ENCODE assay signal across 8 cellular contexts in the genomic region with DNA sequence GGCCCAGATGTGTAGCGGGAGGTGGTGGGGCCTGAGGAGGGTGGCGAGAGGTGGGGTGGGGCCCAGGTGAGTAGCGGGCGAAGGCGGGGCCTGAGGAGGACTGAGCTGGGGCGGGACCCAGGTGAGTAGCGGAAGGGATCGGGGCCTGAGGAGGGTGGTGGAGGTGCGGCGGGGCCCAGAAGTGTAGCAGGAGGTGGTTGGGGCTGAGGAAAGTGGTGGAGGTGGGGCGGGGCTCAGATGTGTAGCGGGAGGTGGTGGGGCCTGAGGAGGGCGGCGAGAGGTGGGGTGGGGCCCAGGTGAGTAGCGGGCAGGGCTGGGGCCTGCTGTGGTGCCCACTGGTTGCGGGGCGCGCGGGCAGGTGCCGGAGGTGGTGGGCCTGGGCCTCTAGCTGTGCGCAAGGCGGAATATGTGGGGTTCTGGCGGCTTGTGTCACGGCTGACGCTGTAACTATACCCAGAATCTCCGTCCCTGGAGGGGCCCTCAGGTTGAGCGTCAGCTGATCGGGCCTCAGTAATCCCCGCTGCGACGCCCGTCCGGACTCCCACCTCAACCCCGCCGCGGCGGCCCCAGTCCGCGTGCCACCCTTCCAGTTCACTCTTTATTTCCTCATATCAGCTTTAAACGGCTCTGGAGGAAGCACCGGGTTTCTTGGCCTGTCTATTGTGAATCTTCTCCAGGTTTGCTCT. TPM values are rescaled to one million over a fixed set of nuclear protein-coding genes. Genes with fewer than 3 reads are reported as not detected.
A peak's percentile ranks its signal among the peaks of the same experiment; 100 is the strongest.
DNase-seq lines count a peak whose midpoint lies in the region; ATAC-seq and TF ChIP-seq lines count a peak whose summit lies in the region.

No MANE protein-coding gene starts in this region.

- CTCF ChIA-PET in Panc1 (lab: Charles Lee) = interaction anchor here (0.5 to 1.9 kb wide), 3 partner anchors 150 to 252 kb away, joined by 4 to 6 read pairs (median 5); a partner anchor contains a TSS

- peak in 1 of 2 donors; percentile 29 for TF ChIP-seq POLR2A in uterus (IDR thresholded peaks at IDR 0.05)

- H3K27me3 ChIP-seq in Panc1 (ENCODE audit: control insufficient read depth, insufficient read depth, low read length) (no peaks in the 10 kb centered on the region), mononuclear cell (ENCODE audit: insufficient read depth, low read length) (no peaks in the 10 kb centered on the region), uterus (no peaks in the 10 kb centered on the region)
- H3K27me3 ChIP-seq in effector memory CD4-positive, alpha-beta T cell (replicated peaks; ENCODE audit: control insufficient read depth, insufficient read depth, low read length, poor library complexity, severe bottlenecking) = no peaks in the 10 kb centered on the region

- TF ChIP-seq CTCF in Panc1 (IDR thresholded peaks at IDR 0.05) (no peak), uterus (IDR thresholded peaks at IDR 0.05) (no peak)

- no TSS peak for BruUV-seq in Panc1 (replicated peaks; lab: Mats Ljungman, UMichigan)

- H3K36me3 ChIP-seq in Panc1 (ENCODE audit: control insufficient read depth, insufficient read depth, low read length) (peaks cover 16% of the 10 kb centered on the region), uterus (no peaks in the 10 kb centered on the region)
- peaks cover 16% of the 10 kb centered on the region for H3K36me3 ChIP-seq in effector memory CD4-positive, alpha-beta T cell (ENCODE audit: control insufficient read depth, insufficient read depth, low read length)

- in situ Hi-C loops in Panc1 (cut with HindIII; ENCODE audit: low pct_unique_long_range_greater_than_20kb, low sequenced_read_pairs) = no loop called here

- DNase-seq in NCI-H82 (lab: John Stamatoyannopoulos, UW) (peak; percentile 48), NCI-H82 treated with DMSO at 0.1 percent for 48 hours (lab: John Stamatoyannopoulos, UW; ENCODE audit: unreplicated experiment) (no peak), Panc1 (ENCODE audit: low read depth, low spot score) (no peak), uterus (no peak)
- no peak for DNase-seq in effector memory CD4-positive, alpha-beta T cell

- H3K9me3 ChIP-seq in Panc1 (ENCODE audit: control insufficient read depth, insufficient read depth, low read depth, low read length) (no peaks in the 10 kb centered on the region), mononuclear cell (ENCODE audit: low read depth, low read length) (no peaks in the 10 kb centered on the region), uterus (no peaks in the 10 kb centered on the region)
- no peaks in the 10 kb centered on the region for H3K9me3 ChIP-seq in effector memory CD4-positive, alpha-beta T cell (ENCODE audit: control insufficient read depth, low read length)

- intact Hi-C loops in Panc1 (cut with micrococcal nuclease; ENCODE audit: unreplicated experiment) (no loop called here), uterus (cut with DNase I; ENCODE audit: low total_unique reads) (loop anchor here (10.0 kb wide), 1 partner anchor 152 kb away; a partner anchor contains a TSS)

- ATAC-seq in HG02763 (IDR thresholded peaks at IDR 0.05; ENCODE audit: unreplicated experiment) (peak; percentile 10), Panc1 (peak; percentile 60), HG03139 (IDR thresholded peaks at IDR 0.05; ENCODE audit: unreplicated experiment) (no peak)

- POLR2A ChIA-PET in Panc1 (lab: Charles Lee) = interaction anchor here (0.5 to 1.0 kb wide), 4 partner anchors 14 to 180 kb away, joined by 3 to 6 read pairs (median 3); no protein-coding TSS in a partner anchor

- H3K4me3 ChIP-seq in Panc1 (ENCODE audit: low read depth in 2 of 2, low read length in 2 of 2) = peak overlapping the region; percentile 96 to 97
- peak overlapping the region; percentile 56 for H3K4me3 ChIP-seq in effector memory CD4-positive, alpha-beta T cell (ENCODE audit: insufficient read depth, low read depth, low read length, poor library complexity, severe bottlenecking)
- peak overlapping the region; percentile 72 for H3K4me3 ChIP-seq in mononuclear cell (ENCODE audit: low read length)
- H3K4me3 ChIP-seq in uterus = peak overlapping the region; percentile 64 to 79

- H3K27ac ChIP-seq in Panc1 (ENCODE audit: low read length) (peak overlapping the region; percentile 83), uterus (peak overlapping the region; percentile 87 to 95)
- H3K27ac ChIP-seq in effector memory CD4-positive, alpha-beta T cell (ENCODE audit: insufficient read depth, low read length, poor library complexity, severe bottlenecking) = peak overlapping the region; percentile 86

- H3K4me1 ChIP-seq in Panc1 (ENCODE audit: control insufficient read depth, insufficient read depth, low read length) = peaks cover 13% of the 10 kb centered on the region; the same call in 1 of the 2 replicates
- peaks cover 7% of the 10 kb centered on the region for H3K4me1 ChIP-seq in effector memory CD4-positive, alpha-beta T cell (ENCODE audit: control insufficient read depth, insufficient read depth, low read length, poor library complexity, severe bottlenecking)
- H3K4me1 ChIP-seq in mononuclear cell (ENCODE audit: insufficient read depth, low read length) = peaks cover 50% of the 10 kb centered on the region
- no peaks in the 10 kb centered on the region for H3K4me1 ChIP-seq in uterus

RNA-seq across cellular contexts. Expression of a gene that starts 0.9 kb away (rescaled TPM):
- total RNA-seq in Panc1 (2021; ENCODE audit: unreplicated experiment) (129 TPM), mononuclear cell (107 TPM), uterus (10 to 100 TPM; 55.0 to 99.0 (median 77.1) TPM)
- 100 TPM for polyA plus RNA-seq in Panc1 (2012; ENCODE audit: insufficient read length)

RNA-seq across cellular contexts. Expression of a gene that starts 7.6 kb away (rescaled TPM):
- 51.3 TPM for total RNA-seq in Panc1 (2021; ENCODE audit: unreplicated experiment)
- 66.9 TPM for polyA plus RNA-seq in Panc1 (2012; ENCODE audit: insufficient read length)
- total RNA-seq in mononuclear cell = 5.6 TPM
- total RNA-seq in uterus = 10 to 100 TPM in 2 of 4 donors, 1 to 10 TPM in 1, under 1 TPM in 1; 0.77 to 55.4 (median 10.1) TPM

RNA-seq across cellular contexts. Expression of a gene that starts 27.5 kb away (rescaled TPM):
- total RNA-seq in Panc1 (2021; ENCODE audit: unreplicated experiment) (19.9 TPM), mononuclear cell (4.5 TPM), uterus (10 to 100 TPM in 1 of 4 donors, 1 to 10 TPM in 3; 6.4 to 82.1 (median 6.8) TPM)
- 36.3 TPM for polyA plus RNA-seq in Panc1 (2012; ENCODE audit: insufficient read length)

RNA-seq across cellular contexts. Expression of a gene that starts 29.8 kb away (rescaled TPM):
- total RNA-seq in Panc1 (2021; ENCODE audit: unreplicated experiment) = 20.0 TPM
- polyA plus RNA-seq in Panc1 (2012; ENCODE audit: insufficient read length) = 8.1 TPM
- 3.0 TPM for total RNA-seq in mononuclear cell
- 10 to 100 TPM in 3 of 4 donors, 1 to 10 TPM in 1; 5.9 to 18.2 (median 12.1) TPM for total RNA-seq in uterus

RNA-seq across cellular contexts. Expression of a gene that starts 46.1 kb away (rescaled TPM):
- total RNA-seq in Panc1 (2021; ENCODE audit: unreplicated experiment) (1.3 TPM), mononuclear cell (not detected), uterus (1 to 10 TPM in 1 of 4 donors, under 1 TPM in 1, not detected in 2; 0.95 to 2.0 TPM)
- 0.86 TPM for polyA plus RNA-seq in Panc1 (2012; ENCODE audit: insufficient read length)
